Comparison of ENCODE assay signal across 8 cellular contexts in genomic region chr16:89171216-89172170, GRCh38. TPM values are rescaled to one million over a fixed set of nuclear protein-coding genes. Genes with fewer than 3 reads are reported as not detected.
DNase-seq lines count a peak whose midpoint lies in the region; ATAC-seq and TF ChIP-seq lines count a peak whose summit lies in the region.

A gene with protein sequence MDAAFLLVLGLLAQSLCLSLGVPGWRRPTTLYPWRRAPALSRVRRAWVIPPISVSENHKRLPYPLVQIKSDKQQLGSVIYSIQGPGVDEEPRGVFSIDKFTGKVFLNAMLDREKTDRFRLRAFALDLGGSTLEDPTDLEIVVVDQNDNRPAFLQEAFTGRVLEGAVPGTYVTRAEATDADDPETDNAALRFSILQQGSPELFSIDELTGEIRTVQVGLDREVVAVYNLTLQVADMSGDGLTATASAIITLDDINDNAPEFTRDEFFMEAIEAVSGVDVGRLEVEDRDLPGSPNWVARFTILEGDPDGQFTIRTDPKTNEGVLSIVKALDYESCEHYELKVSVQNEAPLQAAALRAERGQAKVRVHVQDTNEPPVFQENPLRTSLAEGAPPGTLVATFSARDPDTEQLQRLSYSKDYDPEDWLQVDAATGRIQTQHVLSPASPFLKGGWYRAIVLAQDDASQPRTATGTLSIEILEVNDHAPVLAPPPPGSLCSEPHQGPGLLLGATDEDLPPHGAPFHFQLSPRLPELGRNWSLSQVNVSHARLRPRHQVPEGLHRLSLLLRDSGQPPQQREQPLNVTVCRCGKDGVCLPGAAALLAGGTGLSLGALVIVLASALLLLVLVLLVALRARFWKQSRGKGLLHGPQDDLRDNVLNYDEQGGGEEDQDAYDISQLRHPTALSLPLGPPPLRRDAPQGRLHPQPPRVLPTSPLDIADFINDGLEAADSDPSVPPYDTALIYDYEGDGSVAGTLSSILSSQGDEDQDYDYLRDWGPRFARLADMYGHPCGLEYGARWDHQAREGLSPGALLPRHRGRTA (plus strand): TSS chr16:89171748. CDS start chr16:89171832, 84 bp downstream.

- H3K9me3 ChIP-seq in SU-DHL-6 (ENCODE audit: insufficient read depth, low read length) (no peaks in the 10 kb centered on the region), heart right ventricle (no peaks in the 10 kb centered on the region)

- no peaks in the 10 kb centered on the region for H3K36me3 Mint-ChIP-seq in type B pancreatic cell

- H3K36me3 ChIP-seq in SU-DHL-6 (ENCODE audit: low read length) (no peaks in the 10 kb centered on the region), heart right ventricle (no peaks in the 10 kb centered on the region)

- no peaks in the 10 kb centered on the region for H3F3A ChIP-seq in SU-DHL-6 (ENCODE audit: insufficient read depth)

- H3K9ac ChIP-seq in SU-DHL-6 (ENCODE audit: low read length), result peak within 1 kb of the TSS; percentile 23; the same call in 1 of the 2 replicates

- H3K27ac ChIP-seq in SU-DHL-6 (ENCODE audit: low read depth, low read length) (no peak within 1 kb of the TSS), heart right ventricle (no peak within 1 kb of the TSS)

- H3K27me3 Mint-ChIP-seq in type B pancreatic cell, result peaks cover 5% of the 10 kb centered on the region

- peak within 1 kb of the TSS; percentile 78 for H3K4me3 Mint-ChIP-seq in type B pancreatic cell

- DNase-seq in GDM1 (lab: John Stamatoyannopoulos, UW), result peak; percentile 94
- peak; percentile 76 for DNase-seq in NCI-H128 (lab: John Stamatoyannopoulos, UW; ENCODE audit: unreplicated experiment)
- DNase-seq in activated naive CD8-positive, alpha-beta T cell treated with anti-CD3 and anti-CD28 coated beads, Interleukin-2, amount 50 U/mL, for 16 hours (ENCODE audit: low read depth, low spot score), result peak; percentile 85
- DNase-seq in heart right ventricle, result peak; percentile 83 to 90
- DNase-seq in posterior vena cava (ENCODE audit: low spot score), result peak; percentile 96
- peak; percentile 91 for DNase-seq in type B pancreatic cell (ENCODE audit: extremely low spot score, unreplicated experiment)

- no peaks in the 10 kb centered on the region for H3K9me3 Mint-ChIP-seq in type B pancreatic cell

- H3K79me2 ChIP-seq in SU-DHL-6 (ENCODE audit: insufficient read depth, low read length), result no peaks in the 10 kb centered on the region

- no peak within 1 kb of the TSS for H2AFZ ChIP-seq in SU-DHL-6 (ENCODE audit: low read depth, low read length, severe bottlenecking)

- peak; percentile 83 for ATAC-seq in HG02759 (IDR thresholded peaks at IDR 0.05; ENCODE audit: unreplicated experiment)
- ATAC-seq in heart right ventricle, result peak; percentile 88 to 92 (median 92)

- H3K27ac Mint-ChIP-seq in type B pancreatic cell, result peak within 1 kb of the TSS; percentile 75

- TF ChIP-seq CTCF in SU-DHL-6 (IDR thresholded peaks at IDR 0.05; ENCODE audit: insufficient read depth, low read length, poor library complexity, severe bottlenecking) (no peak), heart right ventricle (IDR thresholded peaks at IDR 0.05) (no peak), type B pancreatic cell (conservative IDR thresholded peaks at IDR 0.05) (no peak)

- H3K27me3 ChIP-seq in SU-DHL-6 (ENCODE audit: low read length), result no peaks in the 10 kb centered on the region
- peaks cover 14 to 73% (median 62%) of the 10 kb centered on the region in 7 donors for H3K27me3 ChIP-seq in heart right ventricle

- H3K9me2 ChIP-seq in SU-DHL-6 (replicated peaks; ENCODE audit: insufficient read depth, low read length), result no peaks in the 10 kb centered on the region

- WGBS in heart right ventricle, 2 donors, result 7% methylated on average over 66 to 73 of the region's 74 CpGs

- H4K20me1 ChIP-seq in SU-DHL-6 (ENCODE audit: low read depth, low read length), result no peaks in the 10 kb centered on the region

- intact Hi-C loops in heart right ventricle (cut with DNase I) (loop anchor here in 3 of 10 donors (5.0 to 10.0 kb wide), 3 partner anchors 354 to 359 kb away; partner anchors contain the start of gene APRT (in 2 of the 3)), posterior vena cava (cut with DNase I) (no loop called here)

- peak within 1 kb of the TSS; percentile 50 for H3K4me2 ChIP-seq in SU-DHL-6 (ENCODE audit: low read depth, low read length, poor library complexity, severe bottlenecking)

- peaks cover 0 to 25% (median 17%) of the 10 kb centered on the region in 9 donors for H3K4me1 ChIP-seq in heart right ventricle

- H3K4me1 Mint-ChIP-seq in type B pancreatic cell (ENCODE audit: unreplicated experiment), result peaks cover 4% of the 10 kb centered on the region

- no peak within 1 kb of the TSS for H3K4me3 ChIP-seq in SU-DHL-6 (ENCODE audit: insufficient read depth, low read length, poor library complexity, severe bottlenecking)
- H3K4me3 ChIP-seq in heart right ventricle, result peak within 1 kb of the TSS in 9 of 10 donors; percentile 0 to 45 (median 31)

RNA-seq across cellular contexts. Expression of the gene that starts here (rescaled TPM):
- total RNA-seq in heart right ventricle (under 1 TPM in 2 of 10 donors, not detected in 8; 0.08 to 0.16 TPM), posterior vena cava (under 1 TPM in 1 of 2 donors, not detected in 1; 0.46 TPM), type B pancreatic cell (ENCODE audit: low replicate concordance) (5.0 TPM in 1 of 2 replicates, not detected in the other)
- polyA plus RNA-seq in heart right ventricle, result under 1 TPM in 1 of 2 donors, not detected in 1; 0.45 TPM

Comparison
In these comparisons a context has a peak if more than half of its experiments do, and no peak if none do; other contexts are left out.
1. Peak in DNase-seq, ATAC-seq and H3K4me3 ChIP-seq in heart right ventricle; RNA of the gene not detected or under 1 TPM.
2. Peak in DNase-seq in posterior vena cava; RNA of the gene not detected or under 1 TPM.